ENCODE assay signal across 1 cellular context in genomic region chr1:164578474-164579200, GRCh38.
TF ChIP-seq lines count a peak whose summit lies in the region.

No MANE protein-coding gene starts in this region.

TF ChIP-seq in H1, 55 proteins besides CTCF, POLR2A, EP300 and RAD21:
- peak in 1 of 2 experiments; percentile 39; a peak in 1 of 4 replicates for TF ChIP-seq HDAC2 (IDR thresholded peaks at IDR 0.05; ENCODE audit: borderline replicate concordance in 1 of 2, low read depth in 2 of 2, low read length in 2 of 2)
- no peak for TF ChIP-seq ZNF274 (IDR thresholded peaks at IDR 0.05; ENCODE audit: borderline replicate concordance, extremely low read depth, low read length)
TF ChIP-seq in H1: peak in this region for 1.
